In the genomic region with DNA sequence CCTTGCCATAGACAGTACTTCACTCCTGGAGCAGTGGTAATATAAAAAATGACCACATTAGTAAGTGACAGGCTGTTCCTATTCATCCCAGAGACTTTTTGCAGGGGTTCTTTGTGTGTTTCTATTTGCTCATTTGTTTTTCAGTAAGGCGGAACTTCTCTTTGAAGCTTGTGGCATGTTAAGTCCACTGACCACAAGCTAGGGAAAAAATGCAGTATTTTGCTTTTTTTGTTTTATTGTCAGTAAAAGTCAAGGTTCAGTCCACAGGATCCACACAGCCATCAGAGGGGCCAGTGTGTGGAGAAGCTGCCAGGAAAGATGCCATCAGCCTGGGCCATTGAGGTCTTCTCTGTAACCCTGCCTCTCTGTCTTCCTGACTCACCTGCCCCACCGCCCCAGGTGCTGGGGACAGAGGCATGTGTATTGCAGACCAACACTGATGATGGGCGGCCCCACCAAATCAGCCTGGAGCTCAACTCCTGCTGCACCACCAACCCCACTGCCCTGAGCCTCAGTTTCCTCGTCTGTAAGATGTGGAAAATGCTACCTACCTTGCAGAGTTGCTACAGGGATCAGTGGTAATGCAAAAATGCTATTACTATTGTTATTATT, we compare ENCODE assay signal across 29 cellular contexts. TPM values are rescaled to one million over a fixed set of nuclear protein-coding genes. Genes with fewer than 3 reads are reported as not detected.
"Had no signal": no experiment of that assay in that cellular context is flagged by ENCODE, and none has a peak within 500 bp of the region (broad histone marks: within the 10 kb centered on the region; RNA-seq: fewer than 3 reads in every experiment).

No MANE protein-coding gene starts in this region.

- DNase-seq: activated CD4-positive, alpha-beta T cell treated with anti-CD3 and anti-CD28 coated beads, Interleukin-2, amount 10 ng/mL, durations not matched to agents 24 days and 14 days; activated CD4-positive, alpha-beta T cell treated with anti-CD3 and anti-CD28 coated beads, Interleukin-2, amount 50 U/mL, for 4 hours; activated CD8-positive, alpha-beta T cell treated with anti-CD3 and anti-CD28 coated beads for 36 hours; activated gamma-delta T cell; activated naive CD4-positive, alpha-beta T cell treated with Interleukin-2 at 50 U/mL for 16 hours; activated T-cell treated with anti-CD3 and anti-CD28 coated beads, Interleukin-2, amount 50 U/mL, for 1 hour; adrenal gland; Karpas-422; KBM-7; MM.1S; NCI-H1092 treated with DMSO at 0.1 percent for 48 hours; NCI-H1417; NCI-H187; NCI-H2029 treated with DMSO at 0.1 percent for 48 hours; NCI-H2107; NCI-H2171; NCI-H510A; NCI-H526; NCI-H748 treated with DMSO at 0.1 percent for 48 hours; NK-92 treated with Interleukin-12 subunit alpha and Interleukin-12 subunit beta, amount 100 ng/mL, for 24 hours; PC-3; Peyer's patch; Right ventricle myocardium superior; RPMI8226; SW 1271; T1000 had no signal

- H3K27ac Mint-ChIP-seq: activated CD4-positive, alpha-beta T cell treated with anti-CD3 and anti-CD28 coated beads, Interleukin-2, amount 10 ng/mL, durations not matched to agents 24 days and 14 days; activated CD8-positive, alpha-beta T cell treated with anti-CD3 and anti-CD28 coated beads for 36 hours; activated T-helper 2 cell treated with anti-CD3 and anti-CD28 coated beads, Interferon-gamma antibody, Interleukin-2, Interleukin-4, amounts not matched to agents 10 μg/mL and 5 μg/mL and 100 μg/mL, durations not matched to agents 14 hours and 24 hours and 36 hours had no signal

- H3K27ac ChIP-seq: adrenal gland, cardiac muscle cell, Peyer's patch had no signal

- H3K9me3 ChIP-seq: adrenal gland, Peyer's patch had no signal

- H3K36me3 ChIP-seq: adrenal gland, cardiac muscle cell, Peyer's patch had no signal

- H3K4me3 Mint-ChIP-seq: activated CD4-positive, alpha-beta T cell treated with anti-CD3 and anti-CD28 coated beads, Interleukin-2, amount 10 ng/mL, durations not matched to agents 24 days and 14 days; activated CD8-positive, alpha-beta T cell treated with anti-CD3 and anti-CD28 coated beads for 36 hours had no signal

- H3K9me3 Mint-ChIP-seq: activated CD4-positive, alpha-beta T cell treated with anti-CD3 and anti-CD28 coated beads, Interleukin-2, amount 10 ng/mL, durations not matched to agents 24 days and 14 days; activated CD8-positive, alpha-beta T cell treated with anti-CD3 and anti-CD28 coated beads for 36 hours; activated naive CD4-positive, alpha-beta T cell treated with anti-CD3 and anti-CD28 coated beads, Interleukin-2, amount 50 U/mL, for 72 hours; activated T-helper 2 cell treated with anti-CD3 and anti-CD28 coated beads, Interferon-gamma antibody, Interleukin-2, Interleukin-4, amounts not matched to agents 10 μg/mL and 5 μg/mL and 100 μg/mL, durations not matched to agents 14 hours and 24 hours and 36 hours had no signal

- ATAC-seq: activated CD8-positive, alpha-beta T cell treated with anti-CD3 and anti-CD28 coated beads for 36 hours; activated naive CD4-positive, alpha-beta T cell treated with anti-CD3 and anti-CD28 coated beads, Interleukin-2, amount 50 U/mL, for 72 hours; PC-3 had no signal

- H3K4me3 ChIP-seq: adrenal gland, cardiac muscle cell, Peyer's patch had no signal

- H3K36me3 Mint-ChIP-seq: activated naive CD4-positive, alpha-beta T cell treated with anti-CD3 and anti-CD28 coated beads, Interleukin-2, amount 50 U/mL, for 72 hours had no signal

- H3K27me3 ChIP-seq: adrenal gland, cardiac muscle cell, Peyer's patch had no signal

RNA-seq across cellular contexts. Expression of a gene that starts 36.5 kb away (rescaled TPM):
- total RNA-seq: activated CD8-positive, alpha-beta T cell treated with anti-CD3 and anti-CD28 coated beads for 36 hours had no signal
